1 cellular context compared by ENCODE assay signal in genomic region chr7:39154815-39155214, GRCh38.
TF ChIP-seq lines count a peak whose summit lies in the region.

No MANE protein-coding gene starts in this region.

TF ChIP-seq in GM23338, 12 proteins besides CTCF, POLR2A, EP300 and RAD21 (continued from another document):
- no peak for TF ChIP-seq REST (IDR thresholded peaks at IDR 0.05; ENCODE audit: unreplicated experiment)
- no peak for TF ChIP-seq EZH2 (IDR thresholded peaks at IDR 0.05; ENCODE audit: low read depth, unreplicated experiment)
- TF ChIP-seq ZNF462 (CRISPR knock-in tag; IDR thresholded peaks at IDR 0.05) = no peak
- TF ChIP-seq POLR2AphosphoS5 (IDR thresholded peaks at IDR 0.05; ENCODE audit: low read depth) = no peak
- TF ChIP-seq NANOG (IDR thresholded peaks at IDR 0.05; ENCODE audit: borderline replicate concordance) = no peak
- TF ChIP-seq JUNB (IDR thresholded peaks at IDR 0.05; ENCODE audit: unreplicated experiment) = no peak
